17 cellular contexts compared by ENCODE assay signal in genomic region chr12:10901427-10901826, GRCh38. TPM values are rescaled to one million over a fixed set of nuclear protein-coding genes. Genes with fewer than 3 reads are reported as not detected.
DNase-seq lines count a peak whose midpoint lies in the region; ATAC-seq and TF ChIP-seq lines count a peak whose summit lies in the region.
"Had no signal": no experiment of that assay in that cellular context is flagged by ENCODE, and none has a peak within 500 bp of the region (broad histone marks: within the 10 kb centered on the region; RNA-seq: fewer than 3 reads in every experiment).

No MANE protein-coding gene starts in this region.

- CTCF ChIA-PET in Panc1 (lab: Charles Lee): no interaction called here

- in situ Hi-C loops in Panc1 (cut with HindIII; ENCODE audit: low pct_unique_long_range_greater_than_20kb, low sequenced_read_pairs) (no loop called here), gastrocnemius medialis (cut with MboI; ENCODE audit: low sequenced_read_pairs in 4 of 4) (no loop called here)

- peaks cover 24% of the 10 kb centered on the region for H3K9me3 Mint-ChIP-seq in neural crest cell
- H3K9me3 Mint-ChIP-seq in T-helper 2 cell treated with Interferon-gamma antibody and Interleukin-4, amounts not matched to agents 5 μg/mL and 100 μg/mL, for 36 hours: peaks cover 27% of the 10 kb centered on the region

- no peaks in the 10 kb centered on the region for H3K36me3 ChIP-seq in Panc1 (ENCODE audit: control insufficient read depth, insufficient read depth, low read length)
- H3K36me3 ChIP-seq in gastrocnemius medialis: no peaks in the 10 kb centered on the region
- H3K36me3 ChIP-seq: thoracic aorta had no signal

- ATAC-seq in Panc1 (no peak), GM19397 (IDR thresholded peaks at IDR 0.05; ENCODE audit: unreplicated experiment) (no peak), gastrocnemius medialis (no peak)
- ATAC-seq: T-helper 17 cell had no signal

- no peak overlapping the region for H3K27ac Mint-ChIP-seq in neural crest cell (ENCODE audit: unreplicated experiment)
- no peak overlapping the region for H3K27ac Mint-ChIP-seq in T-helper 2 cell treated with Interferon-gamma antibody and Interleukin-4, amounts not matched to agents 5 μg/mL and 100 μg/mL, for 36 hours
- H3K27ac Mint-ChIP-seq: activated T-helper 2 cell treated with anti-CD3 and anti-CD28 coated beads, Interferon-gamma antibody, Interleukin-2, Interleukin-4, amounts not matched to agents 10 μg/mL and 5 μg/mL and 100 μg/mL, durations not matched to agents 14 hours and 24 hours and 36 hours; B cell; T-helper 17 cell had no signal

- intact Hi-C loops in Panc1 (cut with micrococcal nuclease; ENCODE audit: unreplicated experiment) (no loop called here), gastrocnemius medialis (cut with DNase I; ENCODE audit: low total_unique reads) (no loop called here)

- H3K4me3 ChIP-seq in Panc1 (ENCODE audit: low read depth in 2 of 2, low read length in 2 of 2) (no peak overlapping the region), epithelial cell of proximal tubule (ENCODE audit: low read depth, low read length) (no peak overlapping the region), gastrocnemius medialis (no peak overlapping the region)
- H3K4me3 ChIP-seq: left ventricle myocardium inferior, thoracic aorta had no signal

- no peak for TF ChIP-seq POLR2A in gastrocnemius medialis (IDR thresholded peaks at IDR 0.05)

- POLR2A ChIA-PET in Panc1 (lab: Charles Lee): no interaction called here

- no peaks in the 10 kb centered on the region for H3K27me3 ChIP-seq in Panc1 (ENCODE audit: control insufficient read depth, insufficient read depth, low read length)
- H3K27me3 ChIP-seq in gastrocnemius medialis: no peaks in the 10 kb centered on the region

- no TSS peak for BruUV-seq in Panc1 (replicated peaks; lab: Mats Ljungman, UMichigan)

- H3K9me3 ChIP-seq in Panc1 (ENCODE audit: control insufficient read depth, insufficient read depth, low read depth, low read length) (no peaks in the 10 kb centered on the region), gastrocnemius medialis (peaks cover 0 to 7% (median 0%) of the 10 kb centered on the region in 3 donors)

- TF ChIP-seq CTCF in Panc1 (IDR thresholded peaks at IDR 0.05): peak; percentile 26; the same call in 1 of the 2 replicates
- peak; percentile 19 for TF ChIP-seq CTCF in epithelial cell of proximal tubule (conservative IDR thresholded peaks at IDR 0.05; ENCODE audit: low read depth, low read length)
- peak; percentile 36 for TF ChIP-seq CTCF in neural crest cell (conservative IDR thresholded peaks at IDR 0.05)
- no peak for TF ChIP-seq CTCF in gastrocnemius medialis (IDR thresholded peaks at IDR 0.05 in 4 of 5, conservative IDR thresholded peaks at IDR 0.05 in 1 of 5)

- H3K4me1 Mint-ChIP-seq in neural crest cell: no peaks in the 10 kb centered on the region
- H3K4me1 Mint-ChIP-seq in T-helper 2 cell treated with Interferon-gamma antibody and Interleukin-4, amounts not matched to agents 5 μg/mL and 100 μg/mL, for 36 hours (ENCODE audit: low read depth): no peaks in the 10 kb centered on the region
- H3K4me1 Mint-ChIP-seq: B cell; central memory CD8-positive, alpha-beta T cell; T-helper 17 cell had no signal

- H3K27ac ChIP-seq in Panc1 (ENCODE audit: low read length) (no peak overlapping the region), gastrocnemius medialis (no peak overlapping the region)
- H3K27ac ChIP-seq: left ventricle myocardium inferior, thoracic aorta had no signal

- H3K27me3 Mint-ChIP-seq in neural crest cell (ENCODE audit: low read depth): no peaks in the 10 kb centered on the region
- no peaks in the 10 kb centered on the region for H3K27me3 Mint-ChIP-seq in T-helper 2 cell treated with Interferon-gamma antibody and Interleukin-4, amounts not matched to agents 5 μg/mL and 100 μg/mL, for 36 hours (ENCODE audit: low read depth)
- H3K27me3 Mint-ChIP-seq: B cell; central memory CD8-positive, alpha-beta T cell; T-helper 17 cell had no signal

- no peak overlapping the region for H3K4me3 Mint-ChIP-seq in neural crest cell
- no peak overlapping the region for H3K4me3 Mint-ChIP-seq in T-helper 2 cell treated with Interferon-gamma antibody and Interleukin-4, amounts not matched to agents 5 μg/mL and 100 μg/mL, for 36 hours
- H3K4me3 Mint-ChIP-seq: B cell; central memory CD8-positive, alpha-beta T cell; T-helper 17 cell had no signal

- peaks cover 51% of the 10 kb centered on the region for H3K36me3 Mint-ChIP-seq in neural crest cell (ENCODE audit: low read depth)
- H3K36me3 Mint-ChIP-seq in T-helper 2 cell treated with Interferon-gamma antibody and Interleukin-4, amounts not matched to agents 5 μg/mL and 100 μg/mL, for 36 hours (ENCODE audit: low read depth): peaks cover 10% of the 10 kb centered on the region

- H3K4me1 ChIP-seq in Panc1 (ENCODE audit: control insufficient read depth, insufficient read depth, low read length) (no peaks in the 10 kb centered on the region), gastrocnemius medialis (no peaks in the 10 kb centered on the region)
- H3K4me1 ChIP-seq: left ventricle myocardium inferior had no signal

- peak; percentile 39 for DNase-seq in HT1080 (ENCODE audit: low read depth)
- DNase-seq in Panc1 (ENCODE audit: low read depth, low spot score): no peak
- DNase-seq in epithelial cell of proximal tubule (ENCODE audit: low read depth): no peak
- no peak for DNase-seq in neural crest cell (ENCODE audit: low read depth, low spot score)
- no peak for DNase-seq in gastrocnemius medialis
- no peak for DNase-seq in T-helper 2 cell treated with Interferon-gamma antibody and Interleukin-4, amounts not matched to agents 5 μg/mL and 100 μg/mL, for 36 hours (ENCODE audit: low spot score)
- DNase-seq: effector memory CD4-positive, alpha-beta T cell; left ventricle myocardium inferior; NCI-H1694 treated with DMSO at 0.1 percent for 48 hours; NCI-H446; T-helper 17 cell had no signal

RNA-seq across cellular contexts. Expression of gene TAS2R13, which starts 7.9 kb away (rescaled TPM):
- 0.13 and 0.42 TPM in 2 replicates for total RNA-seq in HT1080 (2014; rRNA removed; shearing (Covaris generic))
- polyA plus RNA-seq in HT1080 (2015; cell fraction: cytosol; rRNA removed): not detected in 2 replicates
- polyA plus RNA-seq in HT1080 (2015; cell fraction: nucleus; rRNA removed): 0.12 TPM in 1 of 2 replicates, not detected in the other
- 0.39 TPM for total RNA-seq in Panc1 (2021; ENCODE audit: unreplicated experiment)
- not detected for polyA plus RNA-seq in Panc1 (2012; ENCODE audit: insufficient read length)
- total RNA-seq in epithelial cell of proximal tubule: 0.29 and 1.6 TPM in 2 replicates
- 1.0 and 1.1 TPM in 2 replicates for total RNA-seq in neural crest cell
- 1 to 10 TPM in 1 of 4 donors, under 1 TPM in 1, not detected in 2; 0.26 to 3.8 TPM for total RNA-seq in gastrocnemius medialis
- polyA plus RNA-seq: adipose tissue had no signal

RNA-seq across cellular contexts. Expression of gene PRH1, which starts 17.4 kb away (rescaled TPM):
- 7.9 and 8.7 TPM in 2 replicates for total RNA-seq in HT1080 (2014; rRNA removed; shearing (Covaris generic))
- polyA plus RNA-seq in HT1080 (2015; cell fraction: cytosol; rRNA removed): 3.7 and 7.0 TPM in 2 replicates
- polyA plus RNA-seq in HT1080 (2015; cell fraction: nucleus; rRNA removed): 5.4 and 7.1 TPM in 2 replicates
- total RNA-seq in Panc1 (2021; ENCODE audit: unreplicated experiment) (10.5 TPM), epithelial cell of proximal tubule (4.3 and 9.1 TPM in 2 replicates), neural crest cell (17.4 and 21.1 TPM in 2 replicates), gastrocnemius medialis (10 to 100 TPM in 1 of 4 donors, 1 to 10 TPM in 3; 2.2 to 21.0 (median 2.9) TPM)
- 5.6 TPM for polyA plus RNA-seq in Panc1 (2012; ENCODE audit: insufficient read length)

RNA-seq across cellular contexts. Expression of gene PRH2, which starts 27.6 kb away (rescaled TPM):
- 0.63 TPM in 1 of 2 replicates, not detected in the other for total RNA-seq in HT1080 (2014; rRNA removed; shearing (Covaris generic))
- 0.40 TPM in 1 of 2 replicates, not detected in the other for polyA plus RNA-seq in HT1080 (2015; cell fraction: cytosol; rRNA removed)
- not detected in 2 replicates for polyA plus RNA-seq in HT1080 (2015; cell fraction: nucleus; rRNA removed)
- total RNA-seq in Panc1 (2021; ENCODE audit: unreplicated experiment): not detected
- polyA plus RNA-seq in Panc1 (2012; ENCODE audit: insufficient read length): not detected
- total RNA-seq in epithelial cell of proximal tubule: not detected in 2 replicates
- total RNA-seq in neural crest cell: not detected in 2 replicates
- not detected for total RNA-seq in gastrocnemius medialis
- total RNA-seq: activated T-helper 2 cell treated with anti-CD3 and anti-CD28 coated beads, Interferon-gamma antibody, Interleukin-2, Interleukin-4, amounts not matched to agents 10 μg/mL and 5 μg/mL and 100 μg/mL, durations not matched to agents 14 hours and 24 hours and 36 hours; B cell; left ventricle myocardium inferior; T-helper 17 cell; thoracic aorta had no signal
- polyA plus RNA-seq: adipose tissue had no signal

RNA-seq across cellular contexts. Expression of gene TAS2R14, which starts 37.6 kb away (rescaled TPM):
- total RNA-seq in HT1080 (2014; rRNA removed; shearing (Covaris generic)): 0.74 and 1.5 TPM in 2 replicates
- polyA plus RNA-seq in HT1080 (2015; cell fraction: cytosol; rRNA removed): 1.4 and 2.1 TPM in 2 replicates
- polyA plus RNA-seq in HT1080 (2015; cell fraction: nucleus; rRNA removed): 4.2 and 6.8 TPM in 2 replicates
- total RNA-seq in Panc1 (2021; ENCODE audit: unreplicated experiment): 1.4 TPM
- 0.55 TPM for polyA plus RNA-seq in Panc1 (2012; ENCODE audit: insufficient read length)
- total RNA-seq in epithelial cell of proximal tubule: 0.06 and 0.72 TPM in 2 replicates
- 1.7 and 2.1 TPM in 2 replicates for total RNA-seq in neural crest cell
- total RNA-seq in gastrocnemius medialis: 1 to 10 TPM in 1 of 4 donors, under 1 TPM in 2, not detected in 1; 0.27 to 3.0 (median 0.29) TPM

RNA-seq across cellular contexts. Expression of gene PRR4, which starts 52.2 kb away (rescaled TPM):
- 1.8 and 3.4 TPM in 2 replicates for total RNA-seq in HT1080 (2014; rRNA removed; shearing (Covaris generic))
- polyA plus RNA-seq in HT1080 (2015; cell fraction: cytosol; rRNA removed): 0.70 and 1.7 TPM in 2 replicates
- 6.5 and 6.9 TPM in 2 replicates for polyA plus RNA-seq in HT1080 (2015; cell fraction: nucleus; rRNA removed)
- total RNA-seq in Panc1 (2021; ENCODE audit: unreplicated experiment): 1.1 TPM
- 0.90 TPM for polyA plus RNA-seq in Panc1 (2012; ENCODE audit: insufficient read length)
- 0.29 and 1.2 TPM in 2 replicates for total RNA-seq in epithelial cell of proximal tubule
- total RNA-seq in neural crest cell: 3.3 and 6.9 TPM in 2 replicates
- total RNA-seq in gastrocnemius medialis: 1 to 10 TPM in 2 of 4 donors, not detected in 2; 1.2 to 3.5 TPM

Comparison
In these comparisons a context has a peak if more than half of its experiments do, and no peak if none do; other contexts are left out.
1. CTCF ChIP-seq: peak in Panc1 (single experiment), epithelial cell of proximal tubule (single experiment) and neural crest cell (single experiment); none in gastrocnemius medialis (0 of 5).